Comparison of ENCODE assay signal across 8 cellular contexts in genomic region chr6:109373762-109374161, GRCh38.
DNase-seq lines count a peak whose midpoint lies in the region; ATAC-seq, FAIRE-seq and TF ChIP-seq lines count a peak whose summit lies in the region.

No MANE protein-coding gene starts in this region.

- peak; percentile 94 for ATAC-seq in HG03520 (IDR thresholded peaks at IDR 0.05; ENCODE audit: unreplicated experiment)

- DNase-seq in GM10266 (ENCODE audit: extremely low spot score) (peak; percentile 59), GM20000 (ENCODE audit: low spot score) (peak; percentile 55), kidney tubule cell (ENCODE audit: low spot score) (peak; percentile 60), OCI-M1 (lab: John Stamatoyannopoulos, UW) (no peak), HTR-8/SVneo (ENCODE audit: insufficient read length, low spot score) (no peak), UCSD-AML1 (lab: John Stamatoyannopoulos, UW; ENCODE audit: unreplicated experiment) (no peak), germinal center (ENCODE audit: low spot score) (no peak)

- TF ChIP-seq CTCF in GM10266 (IDR thresholded peaks at IDR 0.05; ENCODE audit: control insufficient read depth, insufficient read depth, low read depth, missing control alignments) (no peak), GM20000 (IDR thresholded peaks at IDR 0.05; ENCODE audit: extremely low read depth, missing control alignments) (no peak)

- no peak for FAIRE-seq in HTR-8/SVneo (lab: Jason Lieb, UNC)

Comparison
In these comparisons a context has a peak if more than half of its experiments do, and no peak if none do; other contexts are left out.
1. DNase-seq: peak in GM10266 (single experiment), GM20000 (single experiment) and kidney tubule cell (single experiment); none in OCI-M1 (single experiment), HTR-8/SVneo (single experiment), UCSD-AML1 (single experiment) and germinal center (single experiment).